Comparison of ENCODE assay signal across 1 cellular context in the genomic region with DNA sequence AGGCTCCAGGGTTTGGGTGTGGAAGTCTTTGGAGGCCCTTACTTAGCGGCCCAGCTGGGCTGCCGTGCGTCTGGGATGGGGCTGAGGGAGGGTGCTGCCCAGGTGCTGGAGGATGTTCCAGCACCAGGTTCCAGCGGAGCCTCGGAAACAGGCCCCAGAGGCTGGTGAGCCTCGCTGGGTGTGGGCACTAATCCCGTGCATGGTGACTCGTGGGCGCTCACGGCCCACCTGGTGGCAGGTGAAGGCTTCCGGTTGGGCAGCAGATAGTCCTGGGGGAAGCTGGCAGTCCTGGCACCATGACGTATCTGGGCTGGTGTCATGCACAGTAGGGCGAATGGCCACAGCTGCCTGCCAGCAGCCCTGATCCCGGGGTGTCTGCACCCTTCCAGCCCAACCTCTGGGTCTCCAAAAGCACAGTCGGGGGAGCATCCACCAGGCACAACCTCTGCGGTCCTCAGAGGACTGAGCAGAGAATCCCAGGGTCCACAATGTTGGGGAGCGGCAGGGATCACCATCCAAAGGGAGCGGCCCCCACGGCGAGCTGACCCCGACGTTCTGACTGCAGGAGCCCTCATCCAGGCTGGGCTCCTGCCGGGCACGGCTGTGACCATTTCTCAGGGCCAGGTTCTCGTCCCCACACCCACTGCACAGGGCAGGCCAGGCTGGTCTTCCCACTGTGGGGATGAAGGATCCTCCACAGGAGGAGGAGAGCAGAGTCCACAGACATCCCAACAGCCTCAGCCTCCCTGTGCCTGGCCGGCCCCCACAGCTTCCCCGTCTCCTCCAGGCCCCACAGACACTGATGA.
TF ChIP-seq lines count a peak whose summit lies in the region.

No MANE protein-coding gene starts in this region.

TF ChIP-seq in H1, 55 proteins besides CTCF, POLR2A, EP300 and RAD21:
- no peak for TF ChIP-seq HDAC2 (IDR thresholded peaks at IDR 0.05; ENCODE audit: borderline replicate concordance in 1 of 2, low read depth in 2 of 2, low read length in 2 of 2)
- TF ChIP-seq SIN3A (conservative IDR thresholded peaks at IDR 0.05 in 1 of 2, IDR thresholded peaks at IDR 0.05 in 1 of 2; ENCODE audit: low read depth in 1 of 2, low read length in 2 of 2) = no peak
- no peak for TF ChIP-seq ZNF274 (IDR thresholded peaks at IDR 0.05; ENCODE audit: borderline replicate concordance, extremely low read depth, low read length)
- TF ChIP-seq BRCA1 (IDR thresholded peaks at IDR 0.05; ENCODE audit: low read depth, low read length) = no peak
- no peak for TF ChIP-seq CEBPB (IDR thresholded peaks at IDR 0.05; ENCODE audit: low read depth, low read length)
- TF ChIP-seq NANOG (IDR thresholded peaks at IDR 0.05; ENCODE audit: insufficient read depth, low read depth, low read length, poor library complexity, severe bottlenecking) = no peak
- no peak for TF ChIP-seq SP2 (IDR thresholded peaks at IDR 0.05; ENCODE audit: low read length)
